7 cellular contexts compared by ENCODE assay signal in genomic region chr17:44522883-44523671, GRCh38. TPM values are rescaled to one million over a fixed set of nuclear protein-coding genes. Genes with fewer than 3 reads are reported as not detected.
DNase-seq lines count a peak whose midpoint lies in the region; ATAC-seq and TF ChIP-seq lines count a peak whose summit lies in the region.

No MANE protein-coding gene starts in this region.

- H3K27me3 ChIP-seq in endodermal cell (ENCODE audit: control insufficient read depth, insufficient read depth, low read length, poor library complexity, severe bottlenecking), result no peaks in the 10 kb centered on the region
- H3K27me3 ChIP-seq in upper lobe of right lung, result peaks cover 17% of the 10 kb centered on the region

- TF ChIP-seq CTCF in GM12874 (IDR thresholded peaks at IDR 0.05; ENCODE audit: insufficient read depth, low read depth, low read length) (peak; percentile 77), endodermal cell (conservative IDR thresholded peaks at IDR 0.05) (peak; percentile 85), natural killer cell (IDR thresholded peaks at IDR 0.05) (peak; percentile 74), upper lobe of right lung (IDR thresholded peaks at IDR 0.05) (peak; percentile 53)

- POLR2A ChIA-PET in activated CD4-positive, alpha-beta T cell treated with anti-CD3 and anti-CD28 coated beads, Interleukin-2, amount 10 ng/mL, durations not matched to agents 7 days and 5 days (lab: Charles Lee), result no interaction called here

- no peak overlapping the region for H3K4me3 Mint-ChIP-seq in activated CD4-positive, alpha-beta T cell treated with anti-CD3 and anti-CD28 coated beads, Interleukin-2, amount 10 ng/mL, durations not matched to agents 7 days and 5 days
- H3K4me3 Mint-ChIP-seq in endodermal cell (no peak overlapping the region), natural killer cell (no peak overlapping the region)

- no peak overlapping the region for H3K9ac ChIP-seq in endodermal cell (ENCODE audit: extremely low read depth, low read length, poor library complexity, severe bottlenecking)

- no peaks in the 10 kb centered on the region for H3K27me3 Mint-ChIP-seq in activated CD4-positive, alpha-beta T cell treated with anti-CD3 and anti-CD28 coated beads, Interleukin-2, amount 10 ng/mL, durations not matched to agents 7 days and 5 days
- peaks cover 5% of the 10 kb centered on the region for H3K27me3 Mint-ChIP-seq in endodermal cell (ENCODE audit: insufficient read depth)
- H3K27me3 Mint-ChIP-seq in natural killer cell (ENCODE audit: low read depth in 2 of 2), result peaks cover 0 to 10% of the 10 kb centered on the region in 2 donors

- CTCF ChIA-PET in activated CD4-positive, alpha-beta T cell treated with anti-CD3 and anti-CD28 coated beads, Interleukin-2, amount 10 ng/mL, durations not matched to agents 7 days and 5 days (lab: Charles Lee), result interaction anchor here (0.5 to 2.0 kb wide), 14 partner anchors 11 to 571 kb away, joined by 3 to 5 read pairs (median 3); partner anchors contain the start of genes FAM171A2, FZD2 and GPATCH8

- ATAC-seq in natural killer cell, result peak; percentile 62 to 99 (median 95)
- peak; percentile 96 for ATAC-seq in upper lobe of right lung
- no peak for ATAC-seq in GM21576 (IDR thresholded peaks at IDR 0.05; ENCODE audit: unreplicated experiment)

- no peak overlapping the region for H3K27ac Mint-ChIP-seq in activated CD4-positive, alpha-beta T cell treated with anti-CD3 and anti-CD28 coated beads, Interleukin-2, amount 10 ng/mL, durations not matched to agents 7 days and 5 days
- no peak overlapping the region for H3K27ac Mint-ChIP-seq in endodermal cell
- H3K27ac Mint-ChIP-seq in natural killer cell, result no peak overlapping the region

- H3K27ac ChIP-seq in endodermal cell (ENCODE audit: low read depth, low read length) (no peak overlapping the region), upper lobe of right lung (no peak overlapping the region)

- peaks cover 3% of the 10 kb centered on the region for H3K9me3 Mint-ChIP-seq in activated CD4-positive, alpha-beta T cell treated with anti-CD3 and anti-CD28 coated beads, Interleukin-2, amount 10 ng/mL, durations not matched to agents 7 days and 5 days
- H3K9me3 Mint-ChIP-seq in endodermal cell (peaks cover 29% of the 10 kb centered on the region), natural killer cell (no peaks in the 10 kb centered on the region)

- WGBS in endodermal cell (ENCODE audit: insufficient coverage in 1 of 2, insufficient read length in 1 of 2), 2 experiments, result 80 to 90% methylated on average over 7 to 14 of the region's 14 CpGs

- no peaks in the 10 kb centered on the region for H3K4me1 ChIP-seq in endodermal cell (ENCODE audit: control insufficient read depth, insufficient read depth, low read length)
- no peaks in the 10 kb centered on the region for H3K4me1 ChIP-seq in upper lobe of right lung

- peak; percentile 59 to 76 for DNase-seq in NCI-H1930 (lab: John Stamatoyannopoulos, UW)
- peak; percentile 58 for DNase-seq in activated CD4-positive, alpha-beta T cell treated with anti-CD3 and anti-CD28 coated beads, Interleukin-2, amount 10 ng/mL, durations not matched to agents 7 days and 5 days
- peak; percentile 98 for DNase-seq in endodermal cell
- DNase-seq in natural killer cell, result peak; percentile 69
- peak; percentile 85 for DNase-seq in upper lobe of right lung

- no peak overlapping the region for H3K4me3 ChIP-seq in endodermal cell (ENCODE audit: low read length)
- no peak overlapping the region for H3K4me3 ChIP-seq in upper lobe of right lung

- H3K4me1 Mint-ChIP-seq in activated CD4-positive, alpha-beta T cell treated with anti-CD3 and anti-CD28 coated beads, Interleukin-2, amount 10 ng/mL, durations not matched to agents 7 days and 5 days, result no peaks in the 10 kb centered on the region
- H3K4me1 Mint-ChIP-seq in endodermal cell (no peaks in the 10 kb centered on the region), natural killer cell (no peaks in the 10 kb centered on the region)

- peaks cover 14% of the 10 kb centered on the region for H3K9me3 ChIP-seq in endodermal cell (ENCODE audit: control insufficient read depth, low read length)
- H3K9me3 ChIP-seq in upper lobe of right lung, result no peaks in the 10 kb centered on the region

- H3K36me3 ChIP-seq in endodermal cell (ENCODE audit: control insufficient read depth, insufficient read depth, low read length) (no peaks in the 10 kb centered on the region), upper lobe of right lung (no peaks in the 10 kb centered on the region)

- no peaks in the 10 kb centered on the region for H3K36me3 Mint-ChIP-seq in activated CD4-positive, alpha-beta T cell treated with anti-CD3 and anti-CD28 coated beads, Interleukin-2, amount 10 ng/mL, durations not matched to agents 7 days and 5 days (ENCODE audit: low read depth)
- H3K36me3 Mint-ChIP-seq in endodermal cell (ENCODE audit: low read depth), result no peaks in the 10 kb centered on the region
- no peaks in the 10 kb centered on the region for H3K36me3 Mint-ChIP-seq in natural killer cell

- intact Hi-C loops in natural killer cell (cut with micrococcal nuclease) (loop anchor here (1.0 kb wide), 1 partner anchor 123 kb away; no protein-coding TSS in a partner anchor), upper lobe of right lung (cut with DNase I) (no loop called here)

RNA-seq across cellular contexts. Expression of gene GPATCH8, which starts 19.9 kb away (rescaled TPM):
- total RNA-seq in activated CD4-positive, alpha-beta T cell treated with anti-CD3 and anti-CD28 coated beads, Interleukin-2, amount 10 ng/mL, durations not matched to agents 7 days and 5 days, result 10 to 100 TPM; 46.0 to 46.1 TPM
- total RNA-seq in endodermal cell (10 to 100 TPM; 49.9 to 55.2 TPM), natural killer cell (100 to 1,000 TPM; 104 to 111 (median 109) TPM), upper lobe of right lung (40.7 TPM)
- polyA plus RNA-seq in endodermal cell (2013, experiment 1 of 2), result 33.0 TPM
- 31.2 TPM for polyA plus RNA-seq in endodermal cell (2013, experiment 2 of 2)

RNA-seq across cellular contexts. Expression of gene FZD2, which starts 34.2 kb away (rescaled TPM):
- under 1 TPM in 1 of 2 experiments, not detected in 1; 0.15 TPM for total RNA-seq in activated CD4-positive, alpha-beta T cell treated with anti-CD3 and anti-CD28 coated beads, Interleukin-2, amount 10 ng/mL, durations not matched to agents 7 days and 5 days
- total RNA-seq in endodermal cell (10 to 100 TPM; 20.6 to 21.9 TPM), natural killer cell (under 1 TPM; 0.27 to 0.55 (median 0.33) TPM), upper lobe of right lung (8.7 TPM)
- polyA plus RNA-seq in endodermal cell (2013, experiment 1 of 2), result 65.2 TPM
- polyA plus RNA-seq in endodermal cell (2013, experiment 2 of 2), result 64.6 TPM
